In genomic region chr9:127961613-127962150, GRCh38 we compare ENCODE assay signal across 16 cellular contexts.
A peak's percentile ranks its signal among the peaks of the same experiment; 100 is the strongest.
DNase-seq lines count a peak whose midpoint lies in the region; ATAC-seq and TF ChIP-seq lines count a peak whose summit lies in the region.
"Had no signal": no experiment of that assay in that cellular context is flagged by ENCODE, and none has a peak within 500 bp of the region (broad histone marks: within the 10 kb centered on the region; RNA-seq: fewer than 3 reads in every experiment).

No MANE protein-coding gene starts in this region.

- H3K9me3 Mint-ChIP-seq in T-helper 2 cell treated with Interferon-gamma antibody and Interleukin-4, amounts not matched to agents 5 μg/mL and 100 μg/mL, for 36 hours, result no peaks in the 10 kb centered on the region
- H3K9me3 Mint-ChIP-seq in stimulated activated effector memory CD8-positive, alpha-beta T cell treated with anti-CD3 and anti-CD28 coated beads, Interleukin-12 subunit alpha, Interleukin-12 subunit beta, amount 100 ng/mL, for 72 hours, result no peaks in the 10 kb centered on the region
- H3K9me3 Mint-ChIP-seq: neural crest cell had no signal

- H3K4me3 ChIP-seq in effector memory CD4-positive, alpha-beta T cell (ENCODE audit: insufficient read depth, low read depth, low read length, poor library complexity, severe bottlenecking), result no peak overlapping the region
- H3K4me3 ChIP-seq: thoracic aorta had no signal

- H3K27ac Mint-ChIP-seq in T-helper 2 cell treated with Interferon-gamma antibody and Interleukin-4, amounts not matched to agents 5 μg/mL and 100 μg/mL, for 36 hours, result peak overlapping the region; percentile 34
- H3K27ac Mint-ChIP-seq in stimulated activated effector memory CD8-positive, alpha-beta T cell treated with anti-CD3 and anti-CD28 coated beads, Interleukin-12 subunit alpha, Interleukin-12 subunit beta, amount 100 ng/mL, for 72 hours, result peak overlapping the region; percentile 82

- H3K4me3 Mint-ChIP-seq in T-helper 2 cell treated with Interferon-gamma antibody and Interleukin-4, amounts not matched to agents 5 μg/mL and 100 μg/mL, for 36 hours, result peak overlapping the region; percentile 53
- H3K4me3 Mint-ChIP-seq in stimulated activated effector memory CD8-positive, alpha-beta T cell treated with anti-CD3 and anti-CD28 coated beads, Interleukin-12 subunit alpha, Interleukin-12 subunit beta, amount 100 ng/mL, for 72 hours, result no peak overlapping the region
- H3K4me3 Mint-ChIP-seq: neural crest cell had no signal

- ATAC-seq in stimulated activated effector memory CD8-positive, alpha-beta T cell treated with anti-CD3 and anti-CD28 coated beads, Interleukin-12 subunit alpha, Interleukin-12 subunit beta, amount 100 ng/mL, for 72 hours, result no peak
- no peak for ATAC-seq in GM21576 (IDR thresholded peaks at IDR 0.05; ENCODE audit: unreplicated experiment)

- H3K4me1 ChIP-seq in effector memory CD4-positive, alpha-beta T cell (ENCODE audit: control insufficient read depth, insufficient read depth, low read length, poor library complexity, severe bottlenecking), result peaks cover 88% of the 10 kb centered on the region

- peaks cover 18% of the 10 kb centered on the region for H3K36me3 ChIP-seq in effector memory CD4-positive, alpha-beta T cell (ENCODE audit: control insufficient read depth, insufficient read depth, low read length)
- H3K36me3 ChIP-seq: thoracic aorta had no signal

- peaks cover 74% of the 10 kb centered on the region for H3K36me3 Mint-ChIP-seq in T-helper 2 cell treated with Interferon-gamma antibody and Interleukin-4, amounts not matched to agents 5 μg/mL and 100 μg/mL, for 36 hours (ENCODE audit: low read depth)
- H3K36me3 Mint-ChIP-seq in stimulated activated effector memory CD8-positive, alpha-beta T cell treated with anti-CD3 and anti-CD28 coated beads, Interleukin-12 subunit alpha, Interleukin-12 subunit beta, amount 100 ng/mL, for 72 hours, result peaks cover 5% of the 10 kb centered on the region

- no peaks in the 10 kb centered on the region for H3K27me3 ChIP-seq in effector memory CD4-positive, alpha-beta T cell (replicated peaks; ENCODE audit: control insufficient read depth, insufficient read depth, low read length, poor library complexity, severe bottlenecking)

- H3K9me3 ChIP-seq in effector memory CD4-positive, alpha-beta T cell (ENCODE audit: control insufficient read depth, low read length), result no peaks in the 10 kb centered on the region
- H3K9me3 ChIP-seq: thoracic aorta had no signal

- no peak for TF ChIP-seq CTCF in VCaP (conservative IDR thresholded peaks at IDR 0.05)

- peaks cover 80% of the 10 kb centered on the region for H3K4me1 Mint-ChIP-seq in T-helper 2 cell treated with Interferon-gamma antibody and Interleukin-4, amounts not matched to agents 5 μg/mL and 100 μg/mL, for 36 hours (ENCODE audit: low read depth)
- peaks cover 77% of the 10 kb centered on the region for H3K4me1 Mint-ChIP-seq in stimulated activated effector memory CD8-positive, alpha-beta T cell treated with anti-CD3 and anti-CD28 coated beads, Interleukin-12 subunit alpha, Interleukin-12 subunit beta, amount 100 ng/mL, for 72 hours

- no peak for DNase-seq in T-helper 2 cell treated with Interferon-gamma antibody and Interleukin-4, amounts not matched to agents 5 μg/mL and 100 μg/mL, for 36 hours (ENCODE audit: low spot score)
- DNase-seq in T-helper 2 cell, result no peak
- no peak for DNase-seq in effector memory CD4-positive, alpha-beta T cell
- no peak for DNase-seq in stimulated activated effector memory CD8-positive, alpha-beta T cell treated with anti-CD3 and anti-CD28 coated beads, Interleukin-12 subunit alpha, Interleukin-12 subunit beta, amount 100 ng/mL, for 72 hours (ENCODE audit: low spot score in 2 of 2)
- DNase-seq in SIG-M5 (lab: John Stamatoyannopoulos, UW), result no peak
- no peak for DNase-seq in ecto neural progenitor cell (ENCODE audit: low spot score)
- DNase-seq: 8988T; Caco-2; central memory CD4-positive, alpha-beta T cell; erythroblast; NCI-H2029; SHP77 had no signal

- H3K27me3 Mint-ChIP-seq in T-helper 2 cell treated with Interferon-gamma antibody and Interleukin-4, amounts not matched to agents 5 μg/mL and 100 μg/mL, for 36 hours (ENCODE audit: low read depth), result no peaks in the 10 kb centered on the region

- peak overlapping the region; percentile 36; the same call in 1 of the 2 replicates for H3K27ac ChIP-seq in VCaP
- H3K27ac ChIP-seq in effector memory CD4-positive, alpha-beta T cell (ENCODE audit: insufficient read depth, low read length, poor library complexity, severe bottlenecking), result peak overlapping the region; percentile 58
